Comparison of ENCODE assay signal across 1 cellular context in genomic region chr11:70443043-70444030, GRCh38.
TF ChIP-seq lines count a peak whose summit lies in the region.

No MANE protein-coding gene starts in this region.

TF ChIP-seq in K562, 482 proteins besides CTCF, POLR2A, EP300 and RAD21 (continued from another document):
- TF ChIP-seq ARNT (IDR thresholded peaks at IDR 0.05) = no peak
- TF ChIP-seq USF2 (CRISPR knock-in tag; IDR thresholded peaks at IDR 0.05) = peak; percentile 48
TF ChIP-seq in K562: peak in this region for 4.
